In the genomic region with DNA sequence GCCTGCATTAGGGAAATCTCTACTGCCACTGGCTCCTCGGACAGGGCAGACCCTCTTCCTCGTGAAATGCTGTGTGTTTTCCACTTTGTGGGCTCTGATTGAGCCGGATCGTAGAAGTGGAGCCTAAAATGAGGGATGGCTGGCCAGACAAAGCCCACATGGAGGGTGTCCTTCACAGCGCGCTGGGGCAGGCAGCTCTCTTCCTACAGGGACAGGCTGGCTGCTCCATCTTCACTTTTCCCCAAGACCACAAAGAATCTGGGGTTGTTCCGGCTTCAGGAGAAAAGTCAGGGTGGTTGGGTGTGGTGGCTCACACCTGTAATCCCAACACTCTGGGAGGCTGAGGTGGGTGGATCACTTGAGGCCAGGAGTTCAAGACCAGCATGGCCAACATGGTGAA, we compare ENCODE assay signal across 15 cellular contexts.
DNase-seq lines count a peak whose midpoint lies in the region; ATAC-seq and TF ChIP-seq lines count a peak whose summit lies in the region.
"Had no signal": no experiment of that assay in that cellular context is flagged by ENCODE, and none has a peak within 500 bp of the region (broad histone marks: within the 10 kb centered on the region; RNA-seq: fewer than 3 reads in every experiment).

No MANE protein-coding gene starts in this region.

- DNase-seq in neuronal stem cell (ENCODE audit: low spot score), result no peak
- peak; percentile 30 for DNase-seq in posterior vena cava (ENCODE audit: low spot score)
- DNase-seq in suprapubic skin (ENCODE audit: low spot score in 2 of 2), result peak; percentile 21 to 24
- DNase-seq in NCI-H526 treated with DMSO at 0.1 percent for 48 hours (lab: John Stamatoyannopoulos, UW), result no peak
- DNase-seq in coronary artery (ENCODE audit: low spot score), result no peak
- DNase-seq: C1 segment of cervical spinal cord; Calu3; CD4-positive, alpha-beta memory T cell; COR-L47; DMS53; DMS79 treated with DMSO at 0.1 percent for 48 hours; GF-D8; GM23248 had no signal

- H3K27me3 ChIP-seq in neuronal stem cell (ENCODE audit: control insufficient read depth in 3 of 3, insufficient read depth in 3 of 3, low read depth in 1 of 3, low read length in 3 of 3), result peaks cover 0 to 12% (median 0%) of the 10 kb centered on the region in 3 experiments
- no peaks in the 10 kb centered on the region for H3K27me3 ChIP-seq in suprapubic skin

- H2AFZ ChIP-seq in neuronal stem cell (ENCODE audit: low read length), result no peak overlapping the region
- H2AFZ ChIP-seq: GM23248 had no signal

- no peak overlapping the region for H2BK120ac ChIP-seq in neuronal stem cell (ENCODE audit: low read depth, low read length)

- H4K8ac ChIP-seq in neuronal stem cell (ENCODE audit: low read depth, low read length), result no peak overlapping the region

- H3K79me1 ChIP-seq in neuronal stem cell (ENCODE audit: low read depth, low read length), result peaks cover 3% of the 10 kb centered on the region

- H3K27ac ChIP-seq in neuronal stem cell (replicated peaks; ENCODE audit: low read length) (no peak overlapping the region), suprapubic skin (no peak overlapping the region), coronary artery (no peak overlapping the region)
- H3K27ac ChIP-seq: GM23248 had no signal

- no peak overlapping the region for H2AK5ac ChIP-seq in neuronal stem cell (ENCODE audit: low read depth, low read length)

- H2BK5ac ChIP-seq in neuronal stem cell (ENCODE audit: low read length), result peak overlapping the region; percentile 39

- no peak for ATAC-seq in HG03175 (IDR thresholded peaks at IDR 0.05; ENCODE audit: unreplicated experiment)
- ATAC-seq: HCT116 had no signal

- peak overlapping the region; percentile 21 for H3K14ac ChIP-seq in neuronal stem cell (ENCODE audit: low read length)

- peak overlapping the region; percentile 1 for H2BK15ac ChIP-seq in neuronal stem cell (ENCODE audit: low read length)

- H3K4me3 ChIP-seq in neuronal stem cell (ENCODE audit: low read length in 2 of 2), result no peak overlapping the region
- H3K4me3 ChIP-seq in suprapubic skin, result no peak overlapping the region
- H3K4me3 ChIP-seq in coronary artery, result no peak overlapping the region
- H3K4me3 ChIP-seq: GM23248 had no signal

- peak overlapping the region; percentile 84 for H3K4ac ChIP-seq in neuronal stem cell (ENCODE audit: low read length)

- H3K36me3 ChIP-seq in neuronal stem cell (replicated peaks in 1 of 2; ENCODE audit: control insufficient read depth in 2 of 2, insufficient read depth in 2 of 2, low read length in 2 of 2) (no peaks in the 10 kb centered on the region), suprapubic skin (peaks cover 4% of the 10 kb centered on the region)

- H3K9me3 ChIP-seq in neuronal stem cell (replicated peaks in 1 of 2; ENCODE audit: control insufficient read depth in 2 of 2, insufficient read depth in 1 of 2, low read depth in 1 of 2, low read length in 2 of 2) (no peaks in the 10 kb centered on the region), suprapubic skin (no peaks in the 10 kb centered on the region)

- no peak overlapping the region for H3K4me2 ChIP-seq in neuronal stem cell (ENCODE audit: insufficient read depth, low read length, poor library complexity, severe bottlenecking)

- peaks cover 0 to 9% of the 10 kb centered on the region in 2 donors for H3K4me1 ChIP-seq in neuronal stem cell (ENCODE audit: control insufficient read depth in 2 of 2, insufficient read depth in 1 of 2, low read depth in 1 of 2, low read length in 2 of 2)
- no peaks in the 10 kb centered on the region for H3K4me1 ChIP-seq in suprapubic skin

- H2BK12ac ChIP-seq in neuronal stem cell (ENCODE audit: low read length), result no peak overlapping the region

- no peak overlapping the region for H4K91ac ChIP-seq in neuronal stem cell (ENCODE audit: low read depth, low read length, poor library complexity)

- WGBS in neuronal stem cell (ENCODE audit: extremely low coverage in 2 of 2, insufficient read length in 2 of 2, insufficient replicate concordance in 1 of 2), 2 donors, result no CpG with 5 or more reads among the region's 7 CpGs
- 89% methylated on average over 1 of the region's 7 CpGs for WGBS in suprapubic skin

- H3K9ac ChIP-seq in neuronal stem cell (ENCODE audit: low read depth, low read length, poor library complexity), result no peak overlapping the region
- H3K9ac ChIP-seq: GM23248 had no signal

- no peak for TF ChIP-seq CTCF in suprapubic skin (IDR thresholded peaks at IDR 0.05)
- TF ChIP-seq CTCF in coronary artery (IDR thresholded peaks at IDR 0.05), result no peak

- intact Hi-C loops in posterior vena cava (cut with DNase I), result no loop called here

- H3K18ac ChIP-seq in neuronal stem cell (ENCODE audit: low read length), result peak overlapping the region; percentile 76

- no peak for TF ChIP-seq POLR2A in suprapubic skin (IDR thresholded peaks at IDR 0.05)

- H3K23ac ChIP-seq in neuronal stem cell (ENCODE audit: low read depth, low read length, poor library complexity), result peak overlapping the region; percentile 73

- TF ChIP-seq EP300 in suprapubic skin (IDR thresholded peaks at IDR 0.05), result no peak

Comparison
In these comparisons a context has a peak if more than half of its experiments do, and no peak if none do; other contexts are left out.
1. DNase-seq: peak in posterior vena cava (single experiment) and suprapubic skin (2 of 2); none in neuronal stem cell (single experiment), NCI-H526 treated with DMSO at 0.1 percent for 48 hours (single experiment) and coronary artery (single experiment).